Comparison of ENCODE assay signal across 26 cellular contexts in genomic region chr3:191952186-191952585, GRCh38.
DNase-seq lines count a peak whose midpoint lies in the region; ATAC-seq, FAIRE-seq and TF ChIP-seq lines count a peak whose summit lies in the region.
"Had no signal": no experiment of that assay in that cellular context is flagged by ENCODE, and none has a peak within 500 bp of the region (broad histone marks: within the 10 kb centered on the region; RNA-seq: fewer than 3 reads in every experiment).

No MANE protein-coding gene starts in this region.

- peaks cover 5% of the 10 kb centered on the region for H3K9me3 Mint-ChIP-seq in nephron progenitor cell

- TF ChIP-seq RAD21 in H1 (IDR thresholded peaks at IDR 0.05 in 1 of 2, conservative IDR thresholded peaks at IDR 0.05 in 1 of 2; ENCODE audit: low read depth in 2 of 2, low read length in 2 of 2): no peak

- H3K18ac ChIP-seq in H1 (ENCODE audit: extremely low read depth, low read length) (no peak overlapping the region), neuronal stem cell (ENCODE audit: low read length) (peak overlapping the region; percentile 42)

- H3K56ac ChIP-seq in H1 (replicated peaks; ENCODE audit: insufficient read length, low read depth, low read length): no peak overlapping the region

- H3K9me3 ChIP-seq in H1 (ENCODE audit: insufficient read depth in 2 of 2, low read depth in 1 of 2, low read length in 1 of 2) (no peaks in the 10 kb centered on the region; a peak in 1 of 4 replicates), neuronal stem cell (replicated peaks in 1 of 2; ENCODE audit: control insufficient read depth in 2 of 2, insufficient read depth in 1 of 2, low read depth in 1 of 2, low read length in 2 of 2) (no peaks in the 10 kb centered on the region)
- H3K9me3 ChIP-seq: A549; BLaER1 treated with 17β-estradiol and CSF1 and Interleukin-3, amounts not matched to agents 10 nM and 100 nM; Caco-2 had no signal

- peak overlapping the region; percentile 88 for H3K27ac Mint-ChIP-seq in nephron progenitor cell
- H3K27ac Mint-ChIP-seq: B cell; CD4-positive, alpha-beta T cell; CD8-positive, alpha-beta T cell had no signal

- CTCF ChIA-PET in H1 (lab: Charles Lee; ENCODE audit: partially characterized antibody): no interaction called here

- H2BK12ac ChIP-seq in H1 (ENCODE audit: low read depth, low read length): peak overlapping the region; percentile 69; the same call in 1 of the 2 replicates
- H2BK12ac ChIP-seq in neuronal stem cell (ENCODE audit: low read length): no peak overlapping the region

- H4K8ac ChIP-seq in H1 (ENCODE audit: extremely low read depth, insufficient read depth, low read length): no peak overlapping the region
- no peak overlapping the region for H4K8ac ChIP-seq in neuronal stem cell (ENCODE audit: low read depth, low read length)

- no peaks in the 10 kb centered on the region for H3K4me1 ChIP-seq in H1 (replicated peaks in 1 of 4; ENCODE audit: control insufficient read depth in 3 of 4, insufficient read depth in 4 of 4, low read length in 3 of 4)
- H3K4me1 ChIP-seq in neuronal stem cell (ENCODE audit: control insufficient read depth in 2 of 2, insufficient read depth in 1 of 2, low read depth in 1 of 2, low read length in 2 of 2): no peaks in the 10 kb centered on the region
- H3K4me1 ChIP-seq: A549; BLaER1 treated with 17β-estradiol and CSF1 and Interleukin-3, amounts not matched to agents 10 nM and 100 nM; Caco-2 had no signal

- H2BK120ac ChIP-seq in H1 (replicated peaks; ENCODE audit: low read depth, low read length) (no peak overlapping the region), neuronal stem cell (ENCODE audit: low read depth, low read length) (no peak overlapping the region)

- no peak for ATAC-seq in HG03520 (IDR thresholded peaks at IDR 0.05; ENCODE audit: unreplicated experiment)
- ATAC-seq in GM18502 (IDR thresholded peaks at IDR 0.05; ENCODE audit: poor library complexity, unreplicated experiment): no peak
- ATAC-seq: A549; CD8-positive, alpha-beta T cell; GM12878 had no signal

- POLR2A ChIA-PET in H1 (lab: Charles Lee; ENCODE audit: partially characterized antibody): no interaction called here

- H3K27me3 Mint-ChIP-seq in nephron progenitor cell (ENCODE audit: low read depth, poor library complexity): no peaks in the 10 kb centered on the region
- H3K27me3 Mint-ChIP-seq: B cell; CD4-positive, alpha-beta T cell had no signal

- H2BK5ac ChIP-seq in H1 (ENCODE audit: low read depth, low read length): no peak overlapping the region
- H2BK5ac ChIP-seq in neuronal stem cell (ENCODE audit: low read length): no peak overlapping the region

- H3K23ac ChIP-seq in H1 (ENCODE audit: insufficient read length) (no peak overlapping the region), neuronal stem cell (ENCODE audit: low read depth, low read length, poor library complexity) (no peak overlapping the region)

- FAIRE-seq in H1 (lab: Jason Lieb, UNC): no peak
- FAIRE-seq: A549, GM12878, GM12892, GM19239 had no signal

- no peak overlapping the region for H4K5ac ChIP-seq in H1 (ENCODE audit: insufficient read length, low read depth, low read length)

- no peak overlapping the region for H3K27ac ChIP-seq in H1 (ENCODE audit: low read depth, low read length)
- H3K27ac ChIP-seq in neuronal stem cell (replicated peaks; ENCODE audit: low read length): no peak overlapping the region
- H3K27ac ChIP-seq: 22Rv1; A549; BLaER1 treated with 17β-estradiol and CSF1 and Interleukin-3, amounts not matched to agents 10 nM and 100 nM; C4-2B had no signal

- no peak overlapping the region; the same call in 1 of the 2 replicates for H2BK20ac ChIP-seq in H1 (ENCODE audit: low read length)

- no peak overlapping the region for H2AK5ac ChIP-seq in H1 (ENCODE audit: low read depth, low read length)
- no peak overlapping the region for H2AK5ac ChIP-seq in neuronal stem cell (ENCODE audit: low read depth, low read length)

- no peak overlapping the region for H4K91ac ChIP-seq in H1 (replicated peaks; ENCODE audit: insufficient read length, low read length)
- H4K91ac ChIP-seq in neuronal stem cell (ENCODE audit: low read depth, low read length, poor library complexity): no peak overlapping the region

- H4K20me1 ChIP-seq in H1 (replicated peaks in 1 of 2; ENCODE audit: control insufficient read depth in 1 of 2, insufficient read depth in 2 of 2, low read length in 2 of 2): no peaks in the 10 kb centered on the region
- H4K20me1 ChIP-seq: BLaER1 treated with 17β-estradiol and CSF1 and Interleukin-3, amounts not matched to agents 10 nM and 100 nM had no signal

- H3K27me3 ChIP-seq in H1 (replicated peaks in 1 of 4; ENCODE audit: control insufficient read depth in 3 of 4, extremely low read depth in 1 of 4, insufficient read depth in 3 of 4, low read length in 3 of 4) (no peaks in the 10 kb centered on the region), neuronal stem cell (ENCODE audit: control insufficient read depth in 3 of 3, insufficient read depth in 3 of 3, low read depth in 1 of 3, low read length in 3 of 3) (no peaks in the 10 kb centered on the region)
- H3K27me3 ChIP-seq: BLaER1 treated with 17β-estradiol and CSF1 and Interleukin-3, amounts not matched to agents 10 nM and 100 nM had no signal

- H3K23me2 ChIP-seq in H1 (ENCODE audit: low read depth, low read length): no peaks in the 10 kb centered on the region

- no peak overlapping the region for H2AFZ ChIP-seq in H1 (ENCODE audit: low read length)
- no peak overlapping the region for H2AFZ ChIP-seq in neuronal stem cell (ENCODE audit: low read length)

- no peak overlapping the region for H3K4me3 ChIP-seq in H1 (ENCODE audit: extremely low read depth in 1 of 4, insufficient read depth in 2 of 4, low read depth in 3 of 4, low read length in 4 of 4)
- H3K4me3 ChIP-seq in neuronal stem cell (ENCODE audit: low read length in 2 of 2): no peak overlapping the region
- H3K4me3 ChIP-seq: A549; BLaER1 treated with 17β-estradiol and CSF1 and Interleukin-3, amounts not matched to agents 10 nM and 100 nM; GM12878 had no signal

- TF ChIP-seq EP300 in H1 (IDR thresholded peaks at IDR 0.05; ENCODE audit: borderline replicate concordance in 1 of 2, low read depth in 2 of 2, low read length in 2 of 2): no peak

- TF ChIP-seq CTCF in H1 (IDR thresholded peaks at IDR 0.05; ENCODE audit: control extremely low read depth in 1 of 3, insufficient read depth in 1 of 3, low read depth in 1 of 3, low read length in 3 of 3) (no peak), nephron progenitor cell (IDR thresholded peaks at IDR 0.05) (no peak)

- H3K4me1 Mint-ChIP-seq in nephron progenitor cell: peaks cover 14% of the 10 kb centered on the region
- H3K4me1 Mint-ChIP-seq: B cell had no signal

- H3K4ac ChIP-seq in H1 (replicated peaks; ENCODE audit: insufficient read length, low read depth, low read length): no peak overlapping the region
- no peak overlapping the region for H3K4ac ChIP-seq in neuronal stem cell (ENCODE audit: low read length)

- no peaks in the 10 kb centered on the region for H3K36me3 Mint-ChIP-seq in nephron progenitor cell (ENCODE audit: low read depth)
- H3K36me3 Mint-ChIP-seq: CD8-positive, alpha-beta T cell had no signal

- H3K9ac ChIP-seq in H1 (replicated peaks in 1 of 4; ENCODE audit: extremely low read depth in 1 of 4, low read depth in 3 of 4, low read length in 3 of 4) (no peak overlapping the region), neuronal stem cell (ENCODE audit: low read depth, low read length, poor library complexity) (no peak overlapping the region)
- H3K9ac ChIP-seq: BLaER1 treated with 17β-estradiol and CSF1 and Interleukin-3, amounts not matched to agents 10 nM and 100 nM had no signal

- no peak overlapping the region for H3K4me2 ChIP-seq in H1 (ENCODE audit: insufficient read depth in 1 of 2, low read depth in 2 of 2, low read length in 2 of 2)
- no peak overlapping the region for H3K4me2 ChIP-seq in neuronal stem cell (ENCODE audit: insufficient read depth, low read length, poor library complexity, severe bottlenecking)
- H3K4me2 ChIP-seq: A549; BLaER1 treated with 17β-estradiol and CSF1 and Interleukin-3, amounts not matched to agents 10 nM and 100 nM had no signal

- TF ChIP-seq POLR2A in H1 (IDR thresholded peaks at IDR 0.05; ENCODE audit: control extremely low read depth in 1 of 2, low read depth in 2 of 2, low read length in 2 of 2): no peak

- no peak overlapping the region for H3K4me3 Mint-ChIP-seq in nephron progenitor cell
- H3K4me3 Mint-ChIP-seq: B cell; CD4-positive, alpha-beta T cell; CD8-positive, alpha-beta T cell had no signal

- no peak overlapping the region for H2BK15ac ChIP-seq in H1 (ENCODE audit: low read length)
- H2BK15ac ChIP-seq in neuronal stem cell (ENCODE audit: low read length): no peak overlapping the region

- H3K79me1 ChIP-seq in H1 (ENCODE audit: low read depth, low read length) (no peaks in the 10 kb centered on the region), neuronal stem cell (ENCODE audit: low read depth, low read length) (no peaks in the 10 kb centered on the region)

- no peak overlapping the region for H3K14ac ChIP-seq in H1 (ENCODE audit: insufficient read length)
- no peak overlapping the region for H3K14ac ChIP-seq in neuronal stem cell (ENCODE audit: low read length)

- no peak for DNase-seq in H1 (ENCODE audit: low read depth in 1 of 2, low spot score in 2 of 2)
- DNase-seq in nephron progenitor cell: no peak
- no peak for DNase-seq in neuronal stem cell (ENCODE audit: low spot score)
- no peak for DNase-seq in activated CD4-positive, CD25-positive, alpha-beta regulatory T cell treated with anti-CD3 and anti-CD28 coated beads, Interleukin-2, amount 50 U/mL, for 72 hours
- DNase-seq: AML-193; Caco-2; Calu3; CD4-positive, alpha-beta T cell; CD8-positive, alpha-beta T cell; DMS 273 treated with DMSO at 0.1 percent for 48 hours; DMS153; DMS53; DMS79; DND-41; EL; GDM1 had no signal

- 94% methylated on average over 14 of the region's 14 CpGs; no CpG with 5 or more reads in 1 of the 2 experiments for WGBS in H1 (ENCODE audit: extremely low coverage in 1 of 2, insufficient coverage in 1 of 2, insufficient read length in 1 of 2, insufficient replicate concordance in 2 of 2, low coverage in 1 of 2, low lambda C conversion rate in 2 of 2, missing lambda C conversion rate in 1 of 2), 2 experiments
- no CpG with 5 or more reads among the region's 14 CpGs for WGBS in neuronal stem cell (ENCODE audit: extremely low coverage in 2 of 2, insufficient read length in 2 of 2, insufficient replicate concordance in 1 of 2), 2 donors

- H3K36me3 ChIP-seq in H1 (ENCODE audit: control insufficient read depth in 2 of 4, insufficient read depth in 4 of 4, low read length in 3 of 4) (no peaks in the 10 kb centered on the region), neuronal stem cell (replicated peaks in 1 of 2; ENCODE audit: control insufficient read depth in 2 of 2, insufficient read depth in 2 of 2, low read length in 2 of 2) (no peaks in the 10 kb centered on the region)
- H3K36me3 ChIP-seq: BLaER1 treated with 17β-estradiol and CSF1 and Interleukin-3, amounts not matched to agents 10 nM and 100 nM had no signal

- H3K79me2 ChIP-seq in H1 (ENCODE audit: control insufficient read depth in 1 of 2, insufficient read depth in 2 of 2, low read length in 2 of 2): no peaks in the 10 kb centered on the region

TF ChIP-seq in H1, 55 proteins besides CTCF, POLR2A, EP300 and RAD21 (continues in another document):
- TF ChIP-seq FOSL1 (IDR thresholded peaks at IDR 0.05; ENCODE audit: insufficient read depth, low read depth, low read length) (no peak), BACH1 (IDR thresholded peaks at IDR 0.05; ENCODE audit: low read length) (no peak), CTBP2 (IDR thresholded peaks at IDR 0.05; ENCODE audit: borderline replicate concordance, insufficient read depth, insufficient read length, low read length) (no peak)
